ENCODE assay signal across 18 cellular contexts in the genomic region with DNA sequence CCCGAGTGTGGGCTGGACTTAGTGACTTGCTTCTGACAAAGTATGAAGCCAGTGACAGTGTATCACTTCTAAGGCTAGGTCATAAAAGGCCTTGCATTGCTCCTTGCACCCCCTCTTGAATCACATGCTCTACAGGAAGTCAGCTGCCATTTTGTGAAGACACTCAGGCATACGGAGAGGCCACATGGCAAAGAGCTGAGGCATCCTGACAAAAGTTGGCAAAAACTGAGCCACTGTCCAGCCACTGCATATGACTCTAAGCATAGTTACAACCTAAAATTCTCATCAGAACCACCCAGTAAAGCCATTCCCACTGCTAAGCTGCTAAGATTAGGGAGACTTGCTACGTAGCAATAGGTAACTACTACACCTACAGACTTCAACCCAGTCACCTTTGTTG. TPM values are rescaled to one million over a fixed set of nuclear protein-coding genes. Genes with fewer than 3 reads are reported as not detected.
A peak's percentile ranks its signal among the peaks of the same experiment; 100 is the strongest.
DNase-seq lines count a peak whose midpoint lies in the region; ATAC-seq and TF ChIP-seq lines count a peak whose summit lies in the region.
"Had no signal": no experiment of that assay in that cellular context is flagged by ENCODE, and none has a peak within 500 bp of the region (broad histone marks: within the 10 kb centered on the region; RNA-seq: fewer than 3 reads in every experiment).

No MANE protein-coding gene starts in this region.

- H3K4me1 Mint-ChIP-seq in WTC11: peaks cover 32% of the 10 kb centered on the region
- H3K4me1 Mint-ChIP-seq: CD14-positive monocyte; CD4-positive, alpha-beta memory T cell had no signal

- TF ChIP-seq EP300 in esophagus muscularis mucosa (IDR thresholded peaks at IDR 0.05) (no peak), suprapubic skin (IDR thresholded peaks at IDR 0.05) (no peak)

- TF ChIP-seq CTCF in WTC11 (IDR thresholded peaks at IDR 0.05): no peak
- TF ChIP-seq CTCF in esophagus muscularis mucosa (IDR thresholded peaks at IDR 0.05): no peak
- TF ChIP-seq CTCF in suprapubic skin (IDR thresholded peaks at IDR 0.05): no peak

- no peaks in the 10 kb centered on the region for H3K9me3 ChIP-seq in esophagus muscularis mucosa
- H3K9me3 ChIP-seq in suprapubic skin: no peaks in the 10 kb centered on the region
- H3K9me3 ChIP-seq: BLaER1 had no signal

- H3K4me3 ChIP-seq in esophagus muscularis mucosa: no peak overlapping the region
- H3K4me3 ChIP-seq in suprapubic skin: no peak overlapping the region
- H3K4me3 ChIP-seq: BLaER1 had no signal

- H3K27me3 ChIP-seq in esophagus muscularis mucosa: no peaks in the 10 kb centered on the region
- H3K27me3 ChIP-seq in suprapubic skin: no peaks in the 10 kb centered on the region
- H3K27me3 ChIP-seq: BLaER1 had no signal

- H3K4me1 ChIP-seq in esophagus muscularis mucosa (peaks cover 6 to 19% (median 14%) of the 10 kb centered on the region in 4 donors), suprapubic skin (peaks cover 2% of the 10 kb centered on the region)
- H3K4me1 ChIP-seq: BLaER1 had no signal

- H3K27ac ChIP-seq in esophagus muscularis mucosa (replicated peaks in 1 of 4) (no peak overlapping the region), substantia nigra (ENCODE audit: low read depth, low read length, poor library complexity, severe bottlenecking) (peak overlapping the region; percentile 92), suprapubic skin (no peak overlapping the region)
- H3K27ac ChIP-seq: BLaER1 had no signal

- H3K9me3 Mint-ChIP-seq in WTC11: no peaks in the 10 kb centered on the region
- H3K9me3 Mint-ChIP-seq: H9 had no signal

- no peaks in the 10 kb centered on the region for H3K27me3 Mint-ChIP-seq in WTC11 (ENCODE audit: low read depth)

- intact Hi-C loops in esophagus muscularis mucosa (cut with DNase I): no loop called here

- H3K36me3 ChIP-seq in esophagus muscularis mucosa (no peaks in the 10 kb centered on the region), suprapubic skin (no peaks in the 10 kb centered on the region)
- H3K36me3 ChIP-seq: BLaER1 had no signal

- no peaks in the 10 kb centered on the region for H3K36me3 Mint-ChIP-seq in WTC11
- H3K36me3 Mint-ChIP-seq: CD14-positive monocyte; CD4-positive, alpha-beta memory T cell had no signal

- no peak for TF ChIP-seq POLR2A in esophagus muscularis mucosa (IDR thresholded peaks at IDR 0.05; ENCODE audit: low read depth)
- TF ChIP-seq POLR2A in suprapubic skin (IDR thresholded peaks at IDR 0.05): no peak

- H3K4me3 Mint-ChIP-seq in WTC11: no peak overlapping the region
- H3K4me3 Mint-ChIP-seq: CD14-positive monocyte; CD4-positive, alpha-beta memory T cell; H9 had no signal

- peak overlapping the region; percentile 13; the same call in 1 of the 2 replicates for H3K27ac Mint-ChIP-seq in WTC11
- H3K27ac Mint-ChIP-seq: CD14-positive monocyte; CD4-positive, alpha-beta memory T cell had no signal

- POLR2A ChIA-PET in WTC11 (lab: Charles Lee): no interaction called here

- ATAC-seq in WTC11: no peak
- no peak for ATAC-seq in GM19467 (IDR thresholded peaks at IDR 0.05; ENCODE audit: unreplicated experiment)
- ATAC-seq in HG03135 (IDR thresholded peaks at IDR 0.05; ENCODE audit: unreplicated experiment): no peak

- peak; percentile 8 for DNase-seq in H4 (ENCODE audit: low spot score)
- no peak for DNase-seq in WTC11 (ENCODE audit: low spot score)
- peak; percentile 66 for DNase-seq in esophagus muscularis mucosa (ENCODE audit: extremely low spot score)
- DNase-seq in substantia nigra (lab: John Stamatoyannopoulos, UW): no peak
- no peak for DNase-seq in suprapubic skin (ENCODE audit: low spot score in 2 of 2)
- DNase-seq in kidney glomerular epithelial cell (lab: John Stamatoyannopoulos, UW): no peak
- DNase-seq: 8988T; CD4-positive, alpha-beta memory T cell; DMS153; DMS79; GDM1; GOT3; H9 had no signal

- CTCF ChIA-PET in WTC11 (lab: Charles Lee): interaction anchor here (0.9 to 3.0 kb wide), 3 partner anchors 13 to 135 kb away, joined by 3 to 9 read pairs (median 4); no protein-coding TSS in a partner anchor

- 94% methylated on average over 3 of the region's 3 CpGs for whole genome bisulfite sequencing in esophagus muscularis mucosa
- 92% methylated on average over 2 of the region's 3 CpGs for WGBS in suprapubic skin

TF ChIP-seq in WTC11, 78 proteins besides CTCF, POLR2A, EP300 and RAD21 (continues in another document):
- TF ChIP-seq ZNF219 (CRISPR knock-in tag; IDR thresholded peaks at IDR 0.05; ENCODE audit: borderline replicate concordance) (no peak), FOXJ3 (CRISPR knock-in tag; IDR thresholded peaks at IDR 0.05; ENCODE audit: borderline replicate concordance) (no peak), GTF2I (CRISPR knock-in tag; conservative IDR thresholded peaks at IDR 0.05) (no peak), ZNF532 (CRISPR knock-in tag; IDR thresholded peaks at IDR 0.05; ENCODE audit: borderline replicate concordance) (no peak), ZNF671 (CRISPR knock-in tag; IDR thresholded peaks at IDR 0.05) (no peak)
- TF ChIP-seq, protein P1, sequence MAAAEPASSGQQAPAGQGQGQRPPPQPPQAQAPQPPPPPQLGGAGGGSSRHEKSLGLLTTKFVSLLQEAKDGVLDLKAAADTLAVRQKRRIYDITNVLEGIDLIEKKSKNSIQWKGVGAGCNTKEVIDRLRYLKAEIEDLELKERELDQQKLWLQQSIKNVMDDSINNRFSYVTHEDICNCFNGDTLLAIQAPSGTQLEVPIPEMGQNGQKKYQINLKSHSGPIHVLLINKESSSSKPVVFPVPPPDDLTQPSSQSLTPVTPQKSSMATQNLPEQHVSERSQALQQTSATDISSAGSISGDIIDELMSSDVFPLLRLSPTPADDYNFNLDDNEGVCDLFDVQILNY (CRISPR knock-in tag; IDR thresholded peaks at IDR 0.05): no peak
- TF ChIP-seq, protein P2, sequence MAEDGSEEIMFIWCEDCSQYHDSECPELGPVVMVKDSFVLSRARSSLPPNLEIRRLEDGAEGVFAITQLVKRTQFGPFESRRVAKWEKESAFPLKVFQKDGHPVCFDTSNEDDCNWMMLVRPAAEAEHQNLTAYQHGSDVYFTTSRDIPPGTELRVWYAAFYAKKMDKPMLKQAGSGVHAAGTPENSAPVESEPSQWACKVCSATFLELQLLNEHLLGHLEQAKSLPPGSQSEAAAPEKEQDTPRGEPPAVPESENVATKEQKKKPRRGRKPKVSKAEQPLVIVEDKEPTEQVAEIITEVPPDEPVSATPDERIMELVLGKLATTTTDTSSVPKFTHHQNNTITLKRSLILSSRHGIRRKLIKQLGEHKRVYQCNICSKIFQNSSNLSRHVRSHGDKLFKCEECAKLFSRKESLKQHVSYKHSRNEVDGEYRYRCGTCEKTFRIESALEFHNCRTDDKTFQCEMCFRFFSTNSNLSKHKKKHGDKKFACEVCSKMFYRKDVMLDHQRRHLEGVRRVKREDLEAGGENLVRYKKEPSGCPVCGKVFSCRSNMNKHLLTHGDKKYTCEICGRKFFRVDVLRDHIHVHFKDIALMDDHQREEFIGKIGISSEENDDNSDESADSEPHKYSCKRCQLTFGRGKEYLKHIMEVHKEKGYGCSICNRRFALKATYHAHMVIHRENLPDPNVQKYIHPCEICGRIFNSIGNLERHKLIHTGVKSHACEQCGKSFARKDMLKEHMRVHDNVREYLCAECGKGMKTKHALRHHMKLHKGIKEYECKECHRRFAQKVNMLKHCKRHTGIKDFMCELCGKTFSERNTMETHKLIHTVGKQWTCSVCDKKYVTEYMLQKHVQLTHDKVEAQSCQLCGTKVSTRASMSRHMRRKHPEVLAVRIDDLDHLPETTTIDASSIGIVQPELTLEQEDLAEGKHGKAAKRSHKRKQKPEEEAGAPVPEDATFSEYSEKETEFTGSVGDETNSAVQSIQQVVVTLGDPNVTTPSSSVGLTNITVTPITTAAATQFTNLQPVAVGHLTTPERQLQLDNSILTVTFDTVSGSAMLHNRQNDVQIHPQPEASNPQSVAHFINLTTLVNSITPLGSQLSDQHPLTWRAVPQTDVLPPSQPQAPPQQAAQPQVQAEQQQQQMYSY (CRISPR knock-in tag; IDR thresholded peaks at IDR 0.05): no peak

RNA-seq across cellular contexts. Expression of gene COBL, which starts 18.6 kb away (rescaled TPM):
- total RNA-seq in H4 (2014; rRNA removed; shearing (Covaris generic)): 0.21 and 0.81 TPM in 2 replicates
- total RNA-seq in WTC11 (2021) (36.5 to 49.8 TPM (median 48.1 TPM) in 3 replicates), esophagus muscularis mucosa (10 to 100 TPM; 29.8 to 51.4 (median 45.9) TPM), suprapubic skin (100 to 1,000 TPM in 1 of 4 donors, 10 to 100 TPM in 3; 50.2 to 156 (median 65.1) TPM)
- total RNA-seq: A673; CD4-positive, alpha-beta memory T cell had no signal

Comparison
In these comparisons a context has a peak if more than half of its experiments do, and no peak if none do; other contexts are left out.
1. DNase-seq: peak in H4 (single experiment) and esophagus muscularis mucosa (single experiment); none in WTC11 (single experiment), substantia nigra (0 of 49), suprapubic skin (0 of 2) and kidney glomerular epithelial cell (single experiment).
2. RNA of gene COBL, which starts 18.6 kb away (total RNA-seq): 50.2 to 156 TPM in suprapubic skin, 29.8 to 51.4 TPM in esophagus muscularis mucosa and 36.5 to 49.8 TPM in WTC11; 0.21 to 0.81 TPM in H4; every median in the first group is over 10 times any median in the second.